Comparison of ENCODE assay signal across 19 cellular contexts in the genomic region with DNA sequence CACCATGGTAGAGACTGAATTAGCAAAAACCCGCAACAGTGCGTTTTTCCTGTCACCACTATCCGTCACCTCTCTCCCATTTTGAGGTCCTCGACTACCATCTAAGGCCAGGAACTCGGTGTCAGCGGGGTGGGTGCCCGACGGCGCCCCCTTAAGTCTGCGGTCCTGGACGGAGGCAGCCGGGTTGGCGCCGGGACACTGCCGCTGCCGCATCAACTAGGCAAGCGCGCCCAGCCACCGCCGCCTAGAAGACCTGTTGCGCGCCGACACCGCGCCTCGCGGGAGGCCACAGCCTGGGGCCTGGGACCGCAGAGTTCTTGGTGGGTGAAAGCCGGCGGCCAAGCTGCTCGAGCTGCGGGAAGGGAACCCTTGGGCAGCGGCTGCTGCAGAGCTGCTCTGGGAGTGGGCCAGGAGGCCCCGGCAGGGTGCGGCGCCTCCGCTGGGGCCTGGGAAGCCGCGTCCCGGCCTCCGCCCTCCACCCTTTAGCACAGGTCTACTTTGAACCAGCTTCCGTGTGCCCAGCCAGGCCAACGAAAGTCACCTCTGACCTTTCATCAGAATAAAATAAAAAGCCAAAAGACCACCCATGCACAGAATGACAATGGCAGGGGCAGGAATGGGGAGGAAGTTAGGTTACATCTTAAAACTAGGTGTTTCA. TPM values are rescaled to one million over a fixed set of nuclear protein-coding genes. Genes with fewer than 3 reads are reported as not detected.
DNase-seq lines count a peak whose midpoint lies in the region; ATAC-seq and TF ChIP-seq lines count a peak whose summit lies in the region.
"Had no signal": no experiment of that assay in that cellular context is flagged by ENCODE, and none has a peak within 500 bp of the region (broad histone marks: within the 10 kb centered on the region; RNA-seq: fewer than 3 reads in every experiment).

No MANE protein-coding gene starts in this region.

- DNase-seq in NCI-H82 (lab: John Stamatoyannopoulos, UW) = peak; percentile 12
- no peak for DNase-seq in NCI-H82 treated with DMSO at 0.1 percent for 48 hours (lab: John Stamatoyannopoulos, UW; ENCODE audit: unreplicated experiment)
- peak; percentile 14 to 21 for DNase-seq in erythroblast (lab: John Stamatoyannopoulos, UW)
- peak; percentile 18 for DNase-seq in neural crest cell (ENCODE audit: low read depth, low spot score)
- DNase-seq in NCI-H748 treated with DMSO at 0.1 percent for 48 hours (lab: John Stamatoyannopoulos, UW) = no peak
- DNase-seq in RPMI8226 = no peak
- DNase-seq: 8988T; CD4-positive, alpha-beta memory T cell; EL; gastrocnemius medialis; NCI-H146; NCI-H2227 treated with DMSO at 0.1 percent for 48 hours; stimulated activated CD4-positive, alpha-beta T cell treated with anti-CD3 and anti-CD28 coated beads, Interleukin-12 subunit alpha, Interleukin-12 subunit beta, amount 100 ng/mL, for 4 hours had no signal

- TF ChIP-seq POLR2A in erythroblast (IDR thresholded peaks at IDR 0.05; ENCODE audit: low read length) = no peak

- H3K9me3 Mint-ChIP-seq in neural crest cell = no peaks in the 10 kb centered on the region
- H3K9me3 Mint-ChIP-seq: central memory CD8-positive, alpha-beta T cell; mesothelial cell of epicardium had no signal

- H3K36me3 Mint-ChIP-seq in neural crest cell (ENCODE audit: low read depth) = no peaks in the 10 kb centered on the region
- H3K36me3 Mint-ChIP-seq: CD4-positive, alpha-beta memory T cell; mesothelial cell of epicardium had no signal

- no peak for TF ChIP-seq CTCF in neural crest cell (conservative IDR thresholded peaks at IDR 0.05)

- ATAC-seq in HG03378 (IDR thresholded peaks at IDR 0.05; ENCODE audit: unreplicated experiment) = no peak
- ATAC-seq: gastrocnemius medialis had no signal

- H3K4me1 ChIP-seq in HUES48 (ENCODE audit: control insufficient read depth, insufficient read depth, low read length) = peaks cover 47% of the 10 kb centered on the region
- H3K4me1 ChIP-seq: parathyroid adenoma had no signal

- no peaks in the 10 kb centered on the region for H3K9me3 ChIP-seq in HUES48 (ENCODE audit: control insufficient read depth, insufficient read depth, low read length)
- H3K9me3 ChIP-seq: gastrocnemius medialis had no signal

- no peak overlapping the region for H3K9ac ChIP-seq in HUES48 (ENCODE audit: low read depth, low read length)
- H3K9ac ChIP-seq: parathyroid adenoma had no signal

- peaks cover 90% of the 10 kb centered on the region for H3K27me3 Mint-ChIP-seq in neural crest cell (ENCODE audit: low read depth)

- H3K4me3 ChIP-seq in HUES48 (ENCODE audit: low read depth, low read length) = peak overlapping the region; percentile 54

- H3K4me1 Mint-ChIP-seq in neural crest cell = peaks cover 24% of the 10 kb centered on the region

- no peak overlapping the region for H3K4me3 Mint-ChIP-seq in neural crest cell
- H3K4me3 Mint-ChIP-seq: mesothelial cell of epicardium had no signal

- no peak overlapping the region for H3K27ac Mint-ChIP-seq in neural crest cell (ENCODE audit: unreplicated experiment)
- H3K27ac Mint-ChIP-seq: mesothelial cell of epicardium had no signal

- peak overlapping the region; percentile 67 for H3K27ac ChIP-seq in HUES48 (ENCODE audit: low read depth, low read length)
- H3K27ac ChIP-seq: gastrocnemius medialis, parathyroid adenoma had no signal

- H3K27me3 ChIP-seq in HUES48 (ENCODE audit: control insufficient read depth, insufficient read depth, low read length) = peaks cover 84% of the 10 kb centered on the region

- no peaks in the 10 kb centered on the region for H3K36me3 ChIP-seq in HUES48 (ENCODE audit: control insufficient read depth, insufficient read depth, low read length)
- H3K36me3 ChIP-seq: gastrocnemius medialis had no signal

RNA-seq across cellular contexts. Expression of a gene that starts 3.5 kb away (rescaled TPM):
- total RNA-seq in neural crest cell = not detected in 2 replicates
- total RNA-seq: CD4-positive, alpha-beta memory T cell; gastrocnemius medialis; mesothelial cell of epicardium; subcutaneous adipose tissue had no signal

Comparison
In these comparisons a context has a peak if more than half of its experiments do, and no peak if none do; other contexts are left out.
1. DNase-seq: peak in NCI-H82 (single experiment), erythroblast (2 of 2) and neural crest cell (single experiment); none in NCI-H82 treated with DMSO at 0.1 percent for 48 hours (single experiment), NCI-H748 treated with DMSO at 0.1 percent for 48 hours (single experiment) and RPMI8226 (single experiment).